In the genomic region with DNA sequence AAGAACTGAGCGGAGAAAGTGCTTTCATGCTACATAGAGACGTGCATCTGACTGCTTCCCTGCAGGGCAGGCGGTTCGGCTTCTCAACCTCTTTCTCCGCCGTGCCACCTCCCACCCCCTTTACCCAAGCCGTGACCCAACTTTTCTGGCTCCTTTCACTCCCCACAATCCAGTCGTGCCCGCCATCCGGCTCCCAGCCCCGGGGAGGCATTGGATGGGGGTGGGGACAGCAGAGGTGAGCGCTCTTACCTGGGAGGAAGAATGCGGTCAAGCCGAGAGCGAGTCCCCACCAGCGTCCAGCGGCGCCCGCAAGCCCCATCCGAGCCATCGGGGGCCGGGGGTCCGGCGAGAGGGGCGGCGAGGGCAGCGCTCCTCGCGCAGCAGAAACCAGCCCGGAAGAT, we compare ENCODE assay signal across 7 cellular contexts. TPM values are rescaled to one million over a fixed set of nuclear protein-coding genes. Genes with fewer than 3 reads are reported as not detected.
A peak's percentile ranks its signal among the peaks of the same experiment; 100 is the strongest.
DNase-seq lines count a peak whose midpoint lies in the region; ATAC-seq and TF ChIP-seq lines count a peak whose summit lies in the region.

No MANE protein-coding gene starts in this region.

- H2BK5ac ChIP-seq in mesendoderm (ENCODE audit: low read length), result no peak overlapping the region

- H3K79me2 ChIP-seq in mesendoderm (ENCODE audit: control insufficient read depth, insufficient read depth, low read length), result peaks cover 41% of the 10 kb centered on the region

- peaks cover 20% of the 10 kb centered on the region for H3K79me1 ChIP-seq in mesendoderm (ENCODE audit: low read length)

- H3K27me3 ChIP-seq in mesendoderm (ENCODE audit: insufficient read depth, low read length, poor library complexity) (no peaks in the 10 kb centered on the region), vagina (no peaks in the 10 kb centered on the region)

- TF ChIP-seq POLR2A in vagina (IDR thresholded peaks at IDR 0.05), result no peak

- no peak for TF ChIP-seq CTCF in vagina (IDR thresholded peaks at IDR 0.05)

- no peak for ATAC-seq in HG02870 (IDR thresholded peaks at IDR 0.05; ENCODE audit: unreplicated experiment)

- in situ Hi-C loops in T47D (cut with HindIII; ENCODE audit: low pct_unique_long_range_greater_than_20kb, low sequenced_read_pairs), result no loop called here

- peak overlapping the region; percentile 80 to 98 (median 94) for H3K4me3 Mint-ChIP-seq in IgD-negative memory B cell

- H4K5ac ChIP-seq in mesendoderm (ENCODE audit: low read length), result no peak overlapping the region

- no peak overlapping the region for H2BK120ac ChIP-seq in mesendoderm (ENCODE audit: low read depth, low read length)

- peak overlapping the region in 2 of 3 donors; percentile 10 to 46 for H3K27ac Mint-ChIP-seq in IgD-negative memory B cell

- no peak overlapping the region for H2BK15ac ChIP-seq in mesendoderm (replicated peaks; ENCODE audit: low read depth)

- H3K18ac ChIP-seq in mesendoderm (ENCODE audit: low read length), result peak overlapping the region; percentile 93

- DNase-seq in ELR (ENCODE audit: low read depth) (peak; percentile 23), T47D (ENCODE audit: low read depth in 1 of 2, low spot score in 1 of 2) (peak; percentile 51 to 88), mesendoderm (no peak), vagina (ENCODE audit: extremely low spot score in 2 of 2) (no peak), T-helper 9 cell (no peak)

- H3K4me1 ChIP-seq in mesendoderm (ENCODE audit: control insufficient read depth, low read depth, low read length), result peaks cover 12% of the 10 kb centered on the region
- H3K4me1 ChIP-seq in vagina, result peaks cover 47% of the 10 kb centered on the region

- peak overlapping the region; percentile 85 for H3K9ac ChIP-seq in mesendoderm (ENCODE audit: low read length)

- peak overlapping the region; percentile 82 for H3K56ac ChIP-seq in mesendoderm (ENCODE audit: low read length)

- no peak overlapping the region for H3K23ac ChIP-seq in mesendoderm (ENCODE audit: low read length)

- H3K27ac ChIP-seq in mesendoderm (ENCODE audit: low read depth, low read length) (no peak overlapping the region), vagina (peak overlapping the region; percentile 92)

- WGBS in mesendoderm (ENCODE audit: extremely low coverage, insufficient coverage, low lambda C conversion rate), result no CpG with 5 or more reads among the region's 30 CpGs

- peaks cover 18 to 25% (median 18%) of the 10 kb centered on the region in 3 donors for H3K4me1 Mint-ChIP-seq in IgD-negative memory B cell

- H3K9me3 ChIP-seq in vagina, result no peaks in the 10 kb centered on the region

- H3K36me3 ChIP-seq in mesendoderm (ENCODE audit: control insufficient read depth, insufficient read depth, low read length), result no peaks in the 10 kb centered on the region
- H3K36me3 ChIP-seq in vagina, result no peaks in the 10 kb centered on the region

- peaks cover 27% of the 10 kb centered on the region for H3K27me3 Mint-ChIP-seq in IgD-negative memory B cell

- H3K4me3 ChIP-seq in mesendoderm (ENCODE audit: low read length) (peak overlapping the region; percentile 63), vagina (peak overlapping the region; percentile 83)

- H2AK5ac ChIP-seq in mesendoderm (ENCODE audit: low read length), result no peak overlapping the region

- intact Hi-C loops in vagina (cut with DNase I), result loop anchor here (5.0 kb wide), 1 partner anchor 56 kb away; no protein-coding TSS in a partner anchor

- H3K36me3 Mint-ChIP-seq in IgD-negative memory B cell, result peaks cover 3% of the 10 kb centered on the region

- peak overlapping the region; percentile 81 for H3K4me2 ChIP-seq in mesendoderm (ENCODE audit: low read length)

- no peak overlapping the region for H4K8ac ChIP-seq in mesendoderm (ENCODE audit: low read depth, low read length)

- H3K9me3 Mint-ChIP-seq in IgD-negative memory B cell, result peaks cover 0 to 7% (median 0%) of the 10 kb centered on the region in 3 donors

- peak overlapping the region; percentile 95 for H3K4ac ChIP-seq in mesendoderm (ENCODE audit: low read depth, low read length)

RNA-seq across cellular contexts. Expression of a gene that starts 0.8 kb away (rescaled TPM):
- polyA plus RNA-seq in IgD-negative memory B cell, result 0.11 TPM
- polyA plus RNA-seq in mesendoderm (2013, experiment 1 of 2), result 30.2 TPM
- polyA plus RNA-seq in mesendoderm (2013, experiment 2 of 2), result 30.5 TPM
- total RNA-seq in vagina, result 58.2 TPM

Comparison
In these comparisons a context has a peak if more than half of its experiments do, and no peak if none do; other contexts are left out.
1. DNase-seq: peak in ELR (single experiment) and T47D (2 of 2); none in mesendoderm (single experiment), vagina (0 of 2) and T-helper 9 cell (single experiment).